In genomic region chr6:113645576-113645970, GRCh38 we compare ENCODE assay signal across 11 cellular contexts.
A peak's percentile ranks its signal among the peaks of the same experiment; 100 is the strongest.
DNase-seq lines count a peak whose midpoint lies in the region; ATAC-seq and TF ChIP-seq lines count a peak whose summit lies in the region.
"Had no signal": no experiment of that assay in that cellular context is flagged by ENCODE, and none has a peak within 500 bp of the region (broad histone marks: within the 10 kb centered on the region; RNA-seq: fewer than 3 reads in every experiment).

No MANE protein-coding gene starts in this region.

- no peak overlapping the region for H3K4me3 Mint-ChIP-seq in neural crest cell
- H3K4me3 Mint-ChIP-seq in activated CD8-positive, alpha-beta memory T cell treated with anti-CD3 and anti-CD28 coated beads, Interleukin-2, amount 10 ng/mL, durations not matched to agents 7 days and 5 days = no peak overlapping the region
- H3K4me3 Mint-ChIP-seq: CD4-positive, alpha-beta memory T cell had no signal

- no peak for ATAC-seq in GM21619 (IDR thresholded peaks at IDR 0.05; ENCODE audit: unreplicated experiment)
- no peak for ATAC-seq in activated CD8-positive, alpha-beta memory T cell treated with anti-CD3 and anti-CD28 coated beads, Interleukin-2, amount 10 ng/mL, durations not matched to agents 7 days and 5 days

- no peaks in the 10 kb centered on the region for H3K9me3 ChIP-seq in breast epithelium

- H3K27ac ChIP-seq in breast epithelium (peak overlapping the region; percentile 55 to 67), dorsolateral prefrontal cortex (no peak overlapping the region)

- no peaks in the 10 kb centered on the region for H3K27me3 ChIP-seq in breast epithelium
- peaks cover 0 to 1% (median 0%) of the 10 kb centered on the region in 45 donors for H3K27me3 ChIP-seq in dorsolateral prefrontal cortex

- H3K4me3 ChIP-seq in breast epithelium (no peak overlapping the region), dorsolateral prefrontal cortex (no peak overlapping the region)

- TF ChIP-seq POLR2A in breast epithelium (IDR thresholded peaks at IDR 0.05) = no peak

- H3K4me1 ChIP-seq in breast epithelium = no peaks in the 10 kb centered on the region

- no peaks in the 10 kb centered on the region for H3K9me3 Mint-ChIP-seq in neural crest cell
- no peaks in the 10 kb centered on the region for H3K9me3 Mint-ChIP-seq in activated CD8-positive, alpha-beta memory T cell treated with anti-CD3 and anti-CD28 coated beads, Interleukin-2, amount 10 ng/mL, durations not matched to agents 7 days and 5 days (ENCODE audit: low read depth)

- peak overlapping the region; percentile 20 for H3K27ac Mint-ChIP-seq in neural crest cell (ENCODE audit: unreplicated experiment)
- H3K27ac Mint-ChIP-seq in activated CD8-positive, alpha-beta memory T cell treated with anti-CD3 and anti-CD28 coated beads, Interleukin-2, amount 10 ng/mL, durations not matched to agents 7 days and 5 days = no peak overlapping the region
- H3K27ac Mint-ChIP-seq: CD4-positive, alpha-beta memory T cell had no signal

- H3K36me3 ChIP-seq in breast epithelium = no peaks in the 10 kb centered on the region

- intact Hi-C loops in breast epithelium (cut with DNase I; ENCODE audit: low total_unique reads) (no loop called here), dorsolateral prefrontal cortex (cut with DNase I) (no loop called here)

- CTCF ChIA-PET in activated CD8-positive, alpha-beta memory T cell treated with anti-CD3 and anti-CD28 coated beads, Interleukin-2, amount 10 ng/mL, durations not matched to agents 7 days and 5 days (lab: Charles Lee) = no interaction called here

- H3K36me3 Mint-ChIP-seq in neural crest cell (ENCODE audit: low read depth) = no peaks in the 10 kb centered on the region
- no peaks in the 10 kb centered on the region for H3K36me3 Mint-ChIP-seq in activated CD8-positive, alpha-beta memory T cell treated with anti-CD3 and anti-CD28 coated beads, Interleukin-2, amount 10 ng/mL, durations not matched to agents 7 days and 5 days
- H3K36me3 Mint-ChIP-seq: CD4-positive, alpha-beta memory T cell had no signal

- peaks cover 8% of the 10 kb centered on the region for H3K4me1 Mint-ChIP-seq in neural crest cell
- H3K4me1 Mint-ChIP-seq in activated CD8-positive, alpha-beta memory T cell treated with anti-CD3 and anti-CD28 coated beads, Interleukin-2, amount 10 ng/mL, durations not matched to agents 7 days and 5 days = no peaks in the 10 kb centered on the region
- H3K4me1 Mint-ChIP-seq: CD4-positive, alpha-beta memory T cell had no signal

- DNase-seq in AG08396 (ENCODE audit: low spot score) = peak; percentile 32
- peak; percentile 88 for DNase-seq in HS-5 (ENCODE audit: low read depth)
- peak in 1 of 2 donors; percentile 44 for DNase-seq in breast epithelium (ENCODE audit: low spot score in 2 of 2)
- no peak for DNase-seq in neural crest cell (ENCODE audit: low read depth, low spot score)
- no peak for DNase-seq in RPMI8226
- DNase-seq in dorsolateral prefrontal cortex = no peak
- no peak for DNase-seq in activated CD8-positive, alpha-beta memory T cell treated with anti-CD3 and anti-CD28 coated beads, Interleukin-2, amount 10 ng/mL, durations not matched to agents 7 days and 5 days
- DNase-seq: amygdala; CD4-positive, alpha-beta memory T cell; NCI-H2171 had no signal

- TF ChIP-seq CTCF in breast epithelium (IDR thresholded peaks at IDR 0.05) (no peak), neural crest cell (conservative IDR thresholded peaks at IDR 0.05) (no peak), dorsolateral prefrontal cortex (IDR thresholded peaks at IDR 0.05 in 54 of 56, conservative IDR thresholded peaks at IDR 0.05 in 2 of 56; ENCODE audit: low read depth in 1 of 56, partially characterized antibody in 56 of 56) (no peak)

- H3K27me3 Mint-ChIP-seq in neural crest cell (ENCODE audit: low read depth) = no peaks in the 10 kb centered on the region
- H3K27me3 Mint-ChIP-seq in activated CD8-positive, alpha-beta memory T cell treated with anti-CD3 and anti-CD28 coated beads, Interleukin-2, amount 10 ng/mL, durations not matched to agents 7 days and 5 days = peaks cover 6% of the 10 kb centered on the region

Comparison
In these comparisons a context has a peak if more than half of its experiments do, and no peak if none do; other contexts are left out.
1. DNase-seq: peak in AG08396 (single experiment) and HS-5 (single experiment); none in neural crest cell (single experiment), RPMI8226 (single experiment), dorsolateral prefrontal cortex (0 of 10) and activated CD8-positive, alpha-beta memory T cell treated with anti-CD3 and anti-CD28 coated beads, Interleukin-2, amount 10 ng/mL, durations not matched to agents 7 days and 5 days (single experiment).
2. H3K27ac ChIP-seq: peak in breast epithelium (2 of 2); none in dorsolateral prefrontal cortex (0 of 59).